ENCODE assay signal across 18 cellular contexts in the genomic region with DNA sequence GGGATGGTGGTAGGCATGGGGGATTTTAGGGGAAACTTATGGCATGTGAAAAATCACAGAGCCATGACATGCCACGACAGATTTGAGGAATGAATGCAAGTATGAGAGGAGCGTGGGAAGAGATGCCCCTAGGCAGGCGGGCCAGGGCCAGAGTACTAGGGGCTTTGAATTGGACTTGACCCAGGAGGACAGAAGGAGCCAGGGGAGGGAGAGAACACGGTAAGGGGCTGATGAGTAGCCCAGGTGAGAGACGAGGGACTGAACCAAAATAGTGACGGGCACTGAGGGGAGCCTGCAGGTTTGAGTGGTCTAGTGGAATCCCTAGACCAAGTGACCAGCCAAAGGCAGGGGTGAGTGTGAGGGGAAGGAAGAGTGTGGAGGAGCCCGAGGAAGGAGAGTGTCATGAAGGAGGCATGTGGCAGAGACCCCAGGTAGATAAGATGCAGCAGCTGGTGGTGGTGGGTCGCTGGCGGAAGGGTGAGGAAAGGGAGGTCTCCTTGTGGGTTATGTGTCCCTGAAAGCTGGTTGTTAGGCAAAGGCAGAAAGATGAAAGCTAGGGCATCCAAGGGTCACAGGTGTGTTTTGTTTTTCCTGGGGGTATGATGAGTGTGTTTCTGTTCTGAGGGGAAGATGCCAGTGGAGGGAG. TPM values are rescaled to one million over a fixed set of nuclear protein-coding genes. Genes with fewer than 3 reads are reported as not detected.
DNase-seq lines count a peak whose midpoint lies in the region; ATAC-seq, FAIRE-seq and TF ChIP-seq lines count a peak whose summit lies in the region.
"Had no signal": no experiment of that assay in that cellular context is flagged by ENCODE, and none has a peak within 500 bp of the region (broad histone marks: within the 10 kb centered on the region; RNA-seq: fewer than 3 reads in every experiment).

No MANE protein-coding gene starts in this region.

- peaks cover 11% of the 10 kb centered on the region for H3K9me3 Mint-ChIP-seq in stimulated activated memory B cell treated with anti-CD40 and anti-IgM and Interleukin-4, amounts not matched to agents 10 μg/mL and 1 μg/mL and 100 μg/mL, for 72 hours

- H3K36me3 ChIP-seq in right atrium auricular region (no peaks in the 10 kb centered on the region), heart right ventricle (no peaks in the 10 kb centered on the region), vagina (no peaks in the 10 kb centered on the region), kidney (ENCODE audit: control insufficient read depth in 1 of 2, insufficient read depth in 2 of 2, low read length in 2 of 2) (no peaks in the 10 kb centered on the region)
- H3K36me3 ChIP-seq: BLaER1 treated with 17β-estradiol and CSF1 and Interleukin-3, amounts not matched to agents 10 nM and 100 nM; HAP-1 had no signal

- no peaks in the 10 kb centered on the region for H3K27me3 ChIP-seq in right atrium auricular region
- H3K27me3 ChIP-seq in heart right ventricle: no peaks in the 10 kb centered on the region
- H3K27me3 ChIP-seq in vagina: no peaks in the 10 kb centered on the region
- H3K27me3 ChIP-seq: BLaER1 treated with 17β-estradiol and CSF1 and Interleukin-3, amounts not matched to agents 10 nM and 100 nM had no signal

- H3K27ac ChIP-seq in right atrium auricular region (no peak overlapping the region), heart right ventricle (no peak overlapping the region), vagina (no peak overlapping the region), kidney (ENCODE audit: low read depth in 2 of 2, low read length in 2 of 2) (no peak overlapping the region)
- H3K27ac ChIP-seq: BLaER1 treated with 17β-estradiol and CSF1 and Interleukin-3, amounts not matched to agents 10 nM and 100 nM had no signal

- TF ChIP-seq POLR2A in vagina (IDR thresholded peaks at IDR 0.05): no peak

- TF ChIP-seq CTCF in right atrium auricular region (IDR thresholded peaks at IDR 0.05) (no peak), heart right ventricle (IDR thresholded peaks at IDR 0.05) (no peak), vagina (IDR thresholded peaks at IDR 0.05) (no peak), kidney (IDR thresholded peaks at IDR 0.05; ENCODE audit: borderline replicate concordance, extremely low read depth, insufficient read depth) (no peak)

- no peak overlapping the region for H3K9ac ChIP-seq in kidney (ENCODE audit: low read length in 2 of 2)
- H3K9ac ChIP-seq: BLaER1 treated with 17β-estradiol and CSF1 and Interleukin-3, amounts not matched to agents 10 nM and 100 nM had no signal

- WGBS in heart right ventricle, 2 donors: 88 to 93% methylated on average over 9 of the region's 9 CpGs

- H3K9me3 ChIP-seq in right atrium auricular region: peaks cover 0 to 4% of the 10 kb centered on the region in 2 donors
- H3K9me3 ChIP-seq in heart right ventricle: peaks cover 0 to 10% (median 0%) of the 10 kb centered on the region in 11 donors
- no peaks in the 10 kb centered on the region for H3K9me3 ChIP-seq in vagina
- no peaks in the 10 kb centered on the region for H3K9me3 ChIP-seq in kidney (ENCODE audit: control insufficient read depth in 1 of 2, low read length in 2 of 2)
- H3K9me3 ChIP-seq: HAP-1 had no signal

- H3K4me3 ChIP-seq in right atrium auricular region: no peak overlapping the region
- no peak overlapping the region for H3K4me3 ChIP-seq in heart right ventricle
- no peak overlapping the region for H3K4me3 ChIP-seq in vagina
- H3K4me3 ChIP-seq in kidney (ENCODE audit: low read length in 2 of 2): no peak overlapping the region
- H3K4me3 ChIP-seq: BLaER1 treated with 17β-estradiol and CSF1 and Interleukin-3, amounts not matched to agents 10 nM and 100 nM; GM12878; HAP-1 had no signal

- no peak overlapping the region for H3K27ac Mint-ChIP-seq in stimulated activated memory B cell treated with anti-CD40 and anti-IgM and Interleukin-4, amounts not matched to agents 10 μg/mL and 1 μg/mL and 100 μg/mL, for 72 hours
- H3K27ac Mint-ChIP-seq: CD4-positive, CD25-positive, alpha-beta regulatory T cell had no signal

- FAIRE-seq in kidney (lab: Jason Lieb, UNC): no peak
- FAIRE-seq: GM12878, H1 had no signal

- ATAC-seq in heart right ventricle (no peak), GM18502 (IDR thresholded peaks at IDR 0.05; ENCODE audit: poor library complexity, unreplicated experiment) (no peak)
- peak; percentile 5 for ATAC-seq in stimulated activated memory B cell treated with anti-CD40 and anti-IgM and Interleukin-4, amounts not matched to agents 10 μg/mL and 1 μg/mL and 100 μg/mL, for 72 hours
- ATAC-seq: GM12878 had no signal

- DNase-seq in right atrium auricular region (ENCODE audit: low spot score): peak; percentile 40
- no peak for DNase-seq in heart right ventricle
- peak; percentile 34 for DNase-seq in islet precursor cell
- peak; percentile 69 to 91 for DNase-seq in vagina (ENCODE audit: extremely low spot score in 2 of 2)
- no peak for DNase-seq in NK-92 (lab: John Stamatoyannopoulos, UW; ENCODE audit: unreplicated experiment)
- no peak for DNase-seq in kidney
- DNase-seq: ACHN; Calu3; CD4-positive, CD25-positive, alpha-beta regulatory T cell; DMS 273 treated with DMSO at 0.1 percent for 48 hours; DMS79 had no signal

- H3K27me3 Mint-ChIP-seq in stimulated activated memory B cell treated with anti-CD40 and anti-IgM and Interleukin-4, amounts not matched to agents 10 μg/mL and 1 μg/mL and 100 μg/mL, for 72 hours: peaks cover 39% of the 10 kb centered on the region
- H3K27me3 Mint-ChIP-seq: CD4-positive, CD25-positive, alpha-beta regulatory T cell had no signal

- no peak overlapping the region for H3K4me3 Mint-ChIP-seq in stimulated activated memory B cell treated with anti-CD40 and anti-IgM and Interleukin-4, amounts not matched to agents 10 μg/mL and 1 μg/mL and 100 μg/mL, for 72 hours
- H3K4me3 Mint-ChIP-seq: CD4-positive, CD25-positive, alpha-beta regulatory T cell had no signal

- intact Hi-C loops in heart right ventricle (cut with DNase I) (no loop called here), vagina (cut with DNase I) (no loop called here), kidney (cut with DNase I) (no loop called here)

- H3K4me1 ChIP-seq in right atrium auricular region: no peaks in the 10 kb centered on the region
- peaks cover 0 to 8% (median 0%) of the 10 kb centered on the region in 9 donors for H3K4me1 ChIP-seq in heart right ventricle
- H3K4me1 ChIP-seq in vagina: no peaks in the 10 kb centered on the region
- no peaks in the 10 kb centered on the region for H3K4me1 ChIP-seq in kidney (ENCODE audit: control insufficient read depth in 1 of 2, insufficient read depth in 1 of 2, low read depth in 1 of 2, low read length in 2 of 2)
- H3K4me1 ChIP-seq: HAP-1 had no signal

- no peaks in the 10 kb centered on the region for H3K4me1 Mint-ChIP-seq in stimulated activated memory B cell treated with anti-CD40 and anti-IgM and Interleukin-4, amounts not matched to agents 10 μg/mL and 1 μg/mL and 100 μg/mL, for 72 hours
- H3K4me1 Mint-ChIP-seq: CD4-positive, CD25-positive, alpha-beta regulatory T cell had no signal

- H3K36me3 Mint-ChIP-seq in stimulated activated memory B cell treated with anti-CD40 and anti-IgM and Interleukin-4, amounts not matched to agents 10 μg/mL and 1 μg/mL and 100 μg/mL, for 72 hours: no peaks in the 10 kb centered on the region
- H3K36me3 Mint-ChIP-seq: CD4-positive, CD25-positive, alpha-beta regulatory T cell had no signal

RNA-seq across cellular contexts. Expression of gene ZBTB7C, which starts 48.7 kb away (rescaled TPM):
- total RNA-seq in right atrium auricular region (1 to 10 TPM; 1.8 to 7.7 TPM), heart right ventricle (1 to 10 TPM in 8 of 10 donors, under 1 TPM in 2; 0.86 to 6.3 (median 1.5) TPM), vagina (40.5 TPM), kidney (13.8 TPM)
- polyA plus RNA-seq in heart right ventricle (under 1 TPM; 0.49 to 0.80 TPM), kidney (ENCODE audit: insufficient read depth, low read depth, low replicate concordance) (1.8 TPM)
- total RNA-seq: Calu3; CD4-positive, CD25-positive, alpha-beta regulatory T cell; G401 had no signal
- polyA plus RNA-seq: CD4-positive, CD25-positive, alpha-beta regulatory T cell had no signal

Comparison
In these comparisons a context has a peak if more than half of its experiments do, and no peak if none do; other contexts are left out.
1. DNase-seq: peak in right atrium auricular region (single experiment), islet precursor cell (single experiment) and vagina (2 of 2); none in heart right ventricle (0 of 2), NK-92 (single experiment) and kidney (single experiment).